In genomic region chr16:86951041-86951822, GRCh38 we compare ENCODE assay signal across 15 cellular contexts.
DNase-seq lines count a peak whose midpoint lies in the region; ATAC-seq, FAIRE-seq and TF ChIP-seq lines count a peak whose summit lies in the region.
"Had no signal": no experiment of that assay in that cellular context is flagged by ENCODE, and none has a peak within 500 bp of the region (broad histone marks: within the 10 kb centered on the region; RNA-seq: fewer than 3 reads in every experiment).

No MANE protein-coding gene starts in this region.

- 35% methylated on average over 7 of the region's 7 CpGs for WGBS in GM12878 (ENCODE audit: insufficient coverage, insufficient replicate concordance, low lambda C conversion rate, missing lambda C conversion rate)

- TF ChIP-seq POLR2A in GM12878 (IDR thresholded peaks at IDR 0.05; ENCODE audit: low read depth, low read length): no peak

- no peaks in the 10 kb centered on the region for H4K20me1 ChIP-seq in BLaER1 treated with 17β-estradiol and CSF1 and Interleukin-3, amounts not matched to agents 10 nM and 100 nM
- H4K20me1 ChIP-seq in GM12878 (ENCODE audit: control insufficient read depth, insufficient read depth) (no peaks in the 10 kb centered on the region), osteoblast (ENCODE audit: insufficient read depth, low read length) (no peaks in the 10 kb centered on the region)

- H3K27me3 ChIP-seq in BLaER1 treated with 17β-estradiol and CSF1 and Interleukin-3, amounts not matched to agents 10 nM and 100 nM: no peaks in the 10 kb centered on the region
- H3K27me3 ChIP-seq in GM12878 (replicated peaks in 1 of 2; ENCODE audit: control insufficient read depth in 2 of 2, insufficient read depth in 2 of 2, low read length in 1 of 2): no peaks in the 10 kb centered on the region
- H3K27me3 ChIP-seq in osteoblast (ENCODE audit: insufficient read depth, low read length): no peaks in the 10 kb centered on the region
- H3K27me3 ChIP-seq: BE2C had no signal

- no peaks in the 10 kb centered on the region for H3K36me3 ChIP-seq in BLaER1 treated with 17β-estradiol and CSF1 and Interleukin-3, amounts not matched to agents 10 nM and 100 nM
- H3K36me3 ChIP-seq in GM12878 (ENCODE audit: control insufficient read depth in 2 of 2, insufficient read depth in 2 of 2, low read length in 1 of 2) (no peaks in the 10 kb centered on the region), osteoblast (ENCODE audit: insufficient read depth, low read length) (no peaks in the 10 kb centered on the region)
- H3K36me3 ChIP-seq: BE2C had no signal

- in situ Hi-C loops in GM12878 (cut with MboI): no loop called here

- no TSS peak for BruUV-seq in GM12878 (replicated peaks; lab: Mats Ljungman, UMichigan)

- no peaks in the 10 kb centered on the region for H3K79me2 ChIP-seq in GM12878 (ENCODE audit: control insufficient read depth, insufficient read depth, low read length)
- no peaks in the 10 kb centered on the region for H3K79me2 ChIP-seq in osteoblast (ENCODE audit: insufficient read depth, low read length)

- no peak overlapping the region; a peak in 1 of 20 replicates for H3K4me3 ChIP-seq in BLaER1 treated with 17β-estradiol and CSF1 and Interleukin-3, amounts not matched to agents 10 nM and 100 nM
- H3K4me3 ChIP-seq in GM12878: no peak overlapping the region
- no peak overlapping the region for H3K4me3 ChIP-seq in osteoblast (ENCODE audit: insufficient read depth, low read length)

- no peak for TF ChIP-seq RAD21 in GM12878 (IDR thresholded peaks at IDR 0.05; ENCODE audit: insufficient read depth, low read depth, low read length)

- TF ChIP-seq EP300 in GM12878 (IDR thresholded peaks at IDR 0.05; ENCODE audit: borderline replicate concordance in 1 of 2, control insufficient read depth in 1 of 2, low read depth in 2 of 2, low read length in 2 of 2): no peak

- H2AFZ ChIP-seq in GM12878 (ENCODE audit: control insufficient read depth, low read depth, low read length) (no peak overlapping the region), osteoblast (ENCODE audit: low read length) (no peak overlapping the region)

- TF ChIP-seq CTCF in GM12878 (IDR thresholded peaks at IDR 0.05 in 2 of 3, conservative IDR thresholded peaks at IDR 0.05 in 1 of 3; ENCODE audit: control insufficient read depth in 2 of 3, extremely low read depth in 1 of 3, insufficient read depth in 1 of 3, low read depth in 3 of 3, low read length in 3 of 3): no peak
- TF ChIP-seq CTCF in osteoblast (IDR thresholded peaks at IDR 0.05; ENCODE audit: extremely low read depth, low read depth, low read length): no peak

- RAD21 ChIA-PET in GM12878 (lab: Charles Lee; ENCODE audit: unreplicated experiment): interaction anchor here (0.6 kb wide), 1 partner anchor 105 kb away, joined by 3 read pairs; no protein-coding TSS in a partner anchor

- peak overlapping the region in 9 of 11 experiments; percentile 65 to 87 (median 75); a peak in 18 of 22 replicates for H3K27ac ChIP-seq in BLaER1 treated with 17β-estradiol and CSF1 and Interleukin-3, amounts not matched to agents 10 nM and 100 nM
- H3K27ac ChIP-seq in GM12878 (ENCODE audit: control insufficient read depth, insufficient read depth) (no peak overlapping the region), osteoblast (ENCODE audit: low read depth, low read length) (peak overlapping the region; percentile 95)

- no peak for ATAC-seq in GM12878
- ATAC-seq in HG03457 (IDR thresholded peaks at IDR 0.05; ENCODE audit: unreplicated experiment): no peak
- ATAC-seq: Panc1 had no signal

- H3K4me1 ChIP-seq in BLaER1 treated with 17β-estradiol and CSF1 and Interleukin-3, amounts not matched to agents 10 nM and 100 nM: peaks cover 3 to 56% (median 26%) of the 10 kb centered on the region in 10 experiments
- H3K4me1 ChIP-seq in GM12878 (ENCODE audit: control insufficient read depth, insufficient read depth, low read length) (no peaks in the 10 kb centered on the region), osteoblast (ENCODE audit: insufficient read depth, low read length) (peaks cover 34% of the 10 kb centered on the region)
- H3K4me1 ChIP-seq: BE2C had no signal

- peak overlapping the region; percentile 27 to 87 (median 74) for H3K4me2 ChIP-seq in BLaER1 treated with 17β-estradiol and CSF1 and Interleukin-3, amounts not matched to agents 10 nM and 100 nM
- H3K4me2 ChIP-seq in GM12878 (ENCODE audit: control insufficient read depth, insufficient read depth): no peak overlapping the region
- H3K4me2 ChIP-seq in osteoblast (ENCODE audit: insufficient read depth, low read length): peak overlapping the region; percentile 67

- FAIRE-seq in HTR-8/SVneo (lab: Jason Lieb, UNC) (peak; percentile 100), GM12878 (lab: Jason Lieb, UNC) (peak; percentile 52)

- SMC1A ChIA-PET in GM12878 (lab: Charles Lee; ENCODE audit: uncharacterized antibody, unreplicated experiment): no interaction called here

- no peaks in the 10 kb centered on the region; a peak in 3 of 22 replicates for H3K9me3 ChIP-seq in BLaER1 treated with 17β-estradiol and CSF1 and Interleukin-3, amounts not matched to agents 10 nM and 100 nM (replicated peaks in 1 of 11)
- H3K9me3 ChIP-seq in GM12878 (replicated peaks; ENCODE audit: control insufficient read depth, insufficient read depth, low read length) (no peaks in the 10 kb centered on the region), osteoblast (ENCODE audit: low read depth, low read length) (no peaks in the 10 kb centered on the region)
- H3K9me3 ChIP-seq: BE2C had no signal

- CTCF ChIA-PET in GM12878 (lab: Yijun Ruan, JAX): no interaction called here

- POLR2A ChIA-PET in GM12878 (lab: Charles Lee): no interaction called here

- intact Hi-C loops in GM12878 (cut with micrococcal nuclease; ENCODE audit: unreplicated experiment): no loop called here

- no peak for DNase-seq in HTR-8/SVneo (ENCODE audit: insufficient read length, low spot score)
- no peak for DNase-seq in GM12878 (ENCODE audit: low read depth, low spot score)
- DNase-seq in osteoblast (ENCODE audit: insufficient read length, low spot score, missing footprints): peak; percentile 59
- no peak for DNase-seq in RKO (ENCODE audit: low spot score)
- DNase-seq in SHP77 (lab: John Stamatoyannopoulos, UW): no peak
- no peak for DNase-seq in GM03348 (ENCODE audit: low spot score)
- DNase-seq: BE2C; CD8-positive, alpha-beta memory T cell; H9; KG1; NCI-H1092; NCI-H1694 treated with DMSO at 0.1 percent for 48 hours had no signal

- H3K9ac ChIP-seq in BLaER1 treated with 17β-estradiol and CSF1 and Interleukin-3, amounts not matched to agents 10 nM and 100 nM: no peak overlapping the region
- H3K9ac ChIP-seq in GM12878 (ENCODE audit: control insufficient read depth, insufficient read depth, low read length): no peak overlapping the region

TF ChIP-seq in GM12878, 131 proteins besides CTCF, POLR2A, EP300 and RAD21:
- no peak for TF ChIP-seq REST (IDR thresholded peaks at IDR 0.05; ENCODE audit: low read depth, low read length)
- TF ChIP-seq ZNF622 (IDR thresholded peaks at IDR 0.05): no peak
- no peak for TF ChIP-seq IRF4 (IDR thresholded peaks at IDR 0.05; ENCODE audit: low read depth, low read length)
- TF ChIP-seq FOXM1 (IDR thresholded peaks at IDR 0.05; ENCODE audit: low read depth, low read length): no peak
- no peak for TF ChIP-seq RAD51 (IDR thresholded peaks at IDR 0.05)
- TF ChIP-seq ESRRA (IDR thresholded peaks at IDR 0.05; ENCODE audit: low read length): no peak
- TF ChIP-seq, protein P1, sequence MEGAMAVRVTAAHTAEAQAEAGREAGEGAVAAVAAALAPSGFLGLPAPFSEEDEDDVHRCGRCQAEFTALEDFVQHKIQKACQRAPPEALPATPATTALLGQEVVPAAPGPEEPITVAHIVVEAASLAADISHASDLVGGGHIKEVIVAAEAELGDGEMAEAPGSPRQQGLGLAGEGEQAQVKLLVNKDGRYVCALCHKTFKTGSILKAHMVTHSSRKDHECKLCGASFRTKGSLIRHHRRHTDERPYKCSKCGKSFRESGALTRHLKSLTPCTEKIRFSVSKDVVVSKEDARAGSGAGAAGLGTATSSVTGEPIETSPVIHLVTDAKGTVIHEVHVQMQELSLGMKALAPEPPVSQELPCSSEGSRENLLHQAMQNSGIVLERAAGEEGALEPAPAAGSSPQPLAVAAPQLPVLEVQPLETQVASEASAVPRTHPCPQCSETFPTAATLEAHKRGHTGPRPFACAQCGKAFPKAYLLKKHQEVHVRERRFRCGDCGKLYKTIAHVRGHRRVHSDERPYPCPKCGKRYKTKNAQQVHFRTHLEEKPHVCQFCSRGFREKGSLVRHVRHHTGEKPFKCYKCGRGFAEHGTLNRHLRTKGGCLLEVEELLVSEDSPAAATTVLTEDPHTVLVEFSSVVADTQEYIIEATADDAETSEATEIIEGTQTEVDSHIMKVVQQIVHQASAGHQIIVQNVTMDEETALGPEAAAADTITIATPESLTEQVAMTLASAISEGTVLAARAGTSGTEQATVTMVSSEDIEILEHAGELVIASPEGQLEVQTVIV (IDR thresholded peaks at IDR 0.05; ENCODE audit: borderline replicate concordance, partially characterized antibody): no peak
TF ChIP-seq in GM12878: peak in this region for 0.
